In the genomic region with DNA sequence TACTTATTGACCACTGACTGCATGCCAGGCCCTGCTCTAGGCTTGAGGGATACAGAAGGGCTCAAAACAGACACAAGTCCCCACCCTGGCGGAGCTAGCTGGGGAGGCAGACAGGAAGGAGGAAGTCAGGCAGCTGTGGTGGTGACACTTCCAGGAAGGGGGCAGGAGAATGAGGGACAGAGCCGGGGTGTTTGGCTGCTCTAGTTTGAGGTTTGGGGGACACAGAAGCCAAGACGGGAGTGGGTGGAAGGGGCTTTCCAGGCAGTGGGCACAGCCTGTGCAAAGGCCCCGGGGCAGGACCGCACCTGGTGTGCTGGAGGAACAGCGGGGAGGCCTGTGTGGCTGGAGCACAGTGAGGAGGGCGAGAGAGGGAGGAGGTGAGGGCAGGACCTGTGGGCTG, we compare ENCODE assay signal across 1 cellular context.
TF ChIP-seq lines count a peak whose summit lies in the region.

No MANE protein-coding gene starts in this region.

TF ChIP-seq in IMR-90, 13 proteins besides CTCF, POLR2A, EP300 and RAD21:
- TF ChIP-seq CHD1 (IDR thresholded peaks at IDR 0.05; ENCODE audit: low read depth, low read length) (no peak), RCOR1 (IDR thresholded peaks at IDR 0.05; ENCODE audit: insufficient replicate concordance, low read length) (no peak)
